In the genomic region with DNA sequence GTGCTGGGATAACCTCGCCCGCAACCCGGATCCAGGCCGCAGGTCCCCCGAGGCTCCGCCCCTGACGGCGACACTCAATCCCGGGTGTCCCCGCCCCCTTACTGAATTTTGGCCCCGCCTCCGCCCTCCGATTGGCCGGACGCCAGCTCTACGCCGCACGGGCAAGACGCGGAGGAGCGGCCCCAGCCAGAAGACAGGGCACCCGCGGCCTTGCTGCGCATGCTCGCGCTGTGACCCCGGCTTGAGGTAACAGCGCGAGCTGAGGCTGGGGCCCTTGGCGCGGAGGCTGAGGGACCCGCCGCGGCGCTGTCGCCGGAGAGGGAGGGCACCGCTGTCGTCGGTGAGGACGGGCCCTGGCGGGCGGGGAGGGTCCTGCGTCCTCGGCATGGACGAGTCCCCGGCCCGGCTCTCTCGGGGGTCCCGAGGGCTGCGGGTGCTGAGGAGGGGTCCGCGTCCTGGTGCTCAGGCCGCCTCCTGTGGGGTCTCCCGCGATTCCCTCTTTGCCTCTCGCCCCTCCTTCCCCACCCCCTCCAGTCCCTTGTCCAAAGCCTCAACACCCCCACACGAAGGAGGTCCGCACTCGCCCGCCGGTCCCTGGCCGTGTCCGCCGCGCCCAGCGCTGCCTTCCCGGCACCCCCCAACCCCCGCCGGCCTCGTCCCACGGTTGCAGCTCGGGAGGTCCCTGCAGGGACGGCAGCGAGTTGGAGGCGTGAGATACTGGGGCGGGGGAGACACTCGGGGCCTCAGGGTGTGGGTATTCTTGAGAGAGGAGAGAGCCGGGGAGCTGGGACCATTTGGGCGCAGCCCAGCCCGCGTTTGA, we compare ENCODE assay signal across 8 cellular contexts. TPM values are rescaled to one million over a fixed set of nuclear protein-coding genes. Genes with fewer than 3 reads are reported as not detected.
DNase-seq lines count a peak whose midpoint lies in the region; ATAC-seq and TF ChIP-seq lines count a peak whose summit lies in the region.

A gene with protein sequence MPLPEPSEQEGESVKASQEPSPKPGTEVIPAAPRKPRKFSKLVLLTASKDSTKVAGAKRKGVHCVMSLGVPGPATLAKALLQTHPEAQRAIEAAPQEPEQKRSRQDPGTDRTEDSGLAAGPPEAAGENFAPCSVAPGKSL (plus strand): TSS at position 189 of the 820 bp plus-strand sequence. CDS start 13,235 bp downstream, outside the sequence.

- H3K4me3 Mint-ChIP-seq in T-helper 1 cell treated with Interleukin-12 subunit alpha and Interleukin-12 subunit beta and Interleukin-4 antibody, amounts not matched to agents 30 μg/mL and 1 μg/mL, for 36 hours = peak within 1 kb of the TSS; percentile 88
- H3K4me3 Mint-ChIP-seq in progenitor cell of endocrine pancreas (ENCODE audit: low read depth) = peak within 1 kb of the TSS; percentile 89

- intact Hi-C loops in left cardiac atrium (cut with DNase I) = loop anchor here in 1 of 2 donors (2.0 kb wide), 1 partner anchor 22 kb away; no protein-coding TSS in a partner anchor

- TF ChIP-seq CTCF in GM13977 (IDR thresholded peaks at IDR 0.05; ENCODE audit: extremely low read depth, insufficient read depth, missing control alignments) (no peak), progenitor cell of endocrine pancreas (IDR thresholded peaks at IDR 0.05; ENCODE audit: unreplicated experiment) (peak; percentile 31)

- ATAC-seq in HG02884 (IDR thresholded peaks at IDR 0.05; ENCODE audit: unreplicated experiment) (peak; percentile 61), left cardiac atrium (peak; percentile 87 to 93)

- in situ Hi-C loops in GM13977 (cut with MboI; ENCODE audit: low pct_unique_long_range_greater_than_20kb, low sequenced_read_pairs, unreplicated experiment) = no loop called here

- peak within 1 kb of the TSS; percentile 97 for H3K27ac Mint-ChIP-seq in T-helper 1 cell treated with Interleukin-12 subunit alpha and Interleukin-12 subunit beta and Interleukin-4 antibody, amounts not matched to agents 30 μg/mL and 1 μg/mL, for 36 hours
- peak within 1 kb of the TSS; percentile 98 for H3K27ac Mint-ChIP-seq in progenitor cell of endocrine pancreas

- H3K27me3 Mint-ChIP-seq in T-helper 1 cell treated with Interleukin-12 subunit alpha and Interleukin-12 subunit beta and Interleukin-4 antibody, amounts not matched to agents 30 μg/mL and 1 μg/mL, for 36 hours (ENCODE audit: low read depth) = peaks cover 8% of the 10 kb centered on the region
- H3K27me3 Mint-ChIP-seq in progenitor cell of endocrine pancreas = peaks cover 8% of the 10 kb centered on the region

- DNase-seq in GM13977 (ENCODE audit: low spot score) = peak; percentile 97
- peak; percentile 85 for DNase-seq in NCI-H1694 (lab: John Stamatoyannopoulos, UW)
- DNase-seq in amniotic stem cell (lab: John Stamatoyannopoulos, UW) = peak; percentile 76
- DNase-seq in left cardiac atrium = peak; percentile 97
- peak; percentile 100 for DNase-seq in progenitor cell of endocrine pancreas (ENCODE audit: low spot score, unreplicated experiment)
- peak; percentile 100 for DNase-seq in ureter (ENCODE audit: low spot score)

- no peaks in the 10 kb centered on the region for H3K36me3 Mint-ChIP-seq in T-helper 1 cell treated with Interleukin-12 subunit alpha and Interleukin-12 subunit beta and Interleukin-4 antibody, amounts not matched to agents 30 μg/mL and 1 μg/mL, for 36 hours (ENCODE audit: low read depth)
- H3K36me3 Mint-ChIP-seq in progenitor cell of endocrine pancreas (ENCODE audit: insufficient read depth) = no peaks in the 10 kb centered on the region

- H3K9me3 Mint-ChIP-seq in T-helper 1 cell treated with Interleukin-12 subunit alpha and Interleukin-12 subunit beta and Interleukin-4 antibody, amounts not matched to agents 30 μg/mL and 1 μg/mL, for 36 hours = no peaks in the 10 kb centered on the region
- H3K9me3 Mint-ChIP-seq in progenitor cell of endocrine pancreas (ENCODE audit: low read depth) = no peaks in the 10 kb centered on the region

- H3K4me1 Mint-ChIP-seq in T-helper 1 cell treated with Interleukin-12 subunit alpha and Interleukin-12 subunit beta and Interleukin-4 antibody, amounts not matched to agents 30 μg/mL and 1 μg/mL, for 36 hours (ENCODE audit: low read depth) = peaks cover 8% of the 10 kb centered on the region
- peaks cover 7% of the 10 kb centered on the region for H3K4me1 Mint-ChIP-seq in progenitor cell of endocrine pancreas (ENCODE audit: low read depth)

RNA-seq across cellular contexts. Expression of the gene that starts here (rescaled TPM):
- 10 to 100 TPM; 27.1 to 29.1 TPM for total RNA-seq in left cardiac atrium
- 26.3 and 26.9 TPM in 2 replicates for total RNA-seq in progenitor cell of endocrine pancreas
- 23.5 TPM for total RNA-seq in ureter

Comparison
In these comparisons a context has a peak if more than half of its experiments do, and no peak if none do; other contexts are left out.
1. Peak in every context shown above with its lines: DNase-seq and ATAC-seq.